15 cellular contexts compared by ENCODE assay signal in genomic region chr14:51236314-51236713, GRCh38. TPM values are rescaled to one million over a fixed set of nuclear protein-coding genes. Genes with fewer than 3 reads are reported as not detected.
DNase-seq lines count a peak whose midpoint lies in the region; ATAC-seq and TF ChIP-seq lines count a peak whose summit lies in the region.
"Had no signal": no experiment of that assay in that cellular context is flagged by ENCODE, and none has a peak within 500 bp of the region (broad histone marks: within the 10 kb centered on the region; RNA-seq: fewer than 3 reads in every experiment).

No MANE protein-coding gene starts in this region.

- H3K27ac ChIP-seq in HL-60 (replicated peaks) (no peak overlapping the region), RWPE1 (no peak overlapping the region)
- H3K27ac ChIP-seq: colonic mucosa, SK-N-MC had no signal

- POLR2A ChIA-PET in RWPE1 (lab: Yijun Ruan, JAX; ENCODE audit: low non-redundant PET) = no interaction called here

- DNase-seq in AML-193 (lab: John Stamatoyannopoulos, UW) (peak; percentile 30 to 38), HL-60 (ENCODE audit: low read depth in 1 of 2, low spot score in 1 of 2) (peak; percentile 30 to 50), RWPE1 (ENCODE audit: low spot score) (peak; percentile 27), fibroblast of the aortic adventitia (ENCODE audit: low read depth) (peak; percentile 19), NCI-H345 treated with DMSO at 0.1 percent for 48 hours (lab: John Stamatoyannopoulos, UW; ENCODE audit: unreplicated experiment) (no peak), mucosa of gallbladder (ENCODE audit: low spot score) (no peak)
- DNase-seq: colonic mucosa; DMS79; naive thymus-derived CD8-positive, alpha-beta T cell; NCI-H2029 treated with DMSO at 0.1 percent for 48 hours had no signal

- CTCF ChIA-PET in RWPE1 (lab: Yijun Ruan, JAX) = no interaction called here

- no peaks in the 10 kb centered on the region for H3K27me3 ChIP-seq in HL-60 (ENCODE audit: insufficient read depth, poor library complexity, severe bottlenecking)
- H3K27me3 ChIP-seq: colonic mucosa had no signal

- H3K4me3 ChIP-seq in HL-60 (replicated peaks; ENCODE audit: insufficient read depth, low read length) = no peak overlapping the region
- no peak overlapping the region for H3K4me3 ChIP-seq in fibroblast of the aortic adventitia (ENCODE audit: low read depth, low read length)
- H3K4me3 ChIP-seq: colonic mucosa, HAP-1, SK-N-MC had no signal

- ATAC-seq in HG03097 (IDR thresholded peaks at IDR 0.05; ENCODE audit: low FRiP score, unreplicated experiment) (no peak), GM21619 (IDR thresholded peaks at IDR 0.05; ENCODE audit: unreplicated experiment) (no peak)
- ATAC-seq: naive thymus-derived CD8-positive, alpha-beta T cell; WTC11 had no signal

- no peak for TF ChIP-seq CTCF in HL-60 (IDR thresholded peaks at IDR 0.05; ENCODE audit: insufficient read depth, low read length)
- no peak for TF ChIP-seq CTCF in RWPE1 (conservative IDR thresholded peaks at IDR 0.05; ENCODE audit: low read depth)
- no peak for TF ChIP-seq CTCF in fibroblast of the aortic adventitia (IDR thresholded peaks at IDR 0.05; ENCODE audit: insufficient read depth, low read length)

RNA-seq across cellular contexts. Expression of gene TMX1, which starts 3.7 kb away (rescaled TPM):
- total RNA-seq in fibroblast of the aortic adventitia (ENCODE audit: low replicate concordance) = 48.5 and 66.0 TPM in 2 replicates
- 31.7 TPM for total RNA-seq in mucosa of gallbladder

Comparison
In these comparisons a context has a peak if more than half of its experiments do, and no peak if none do; other contexts are left out.
1. DNase-seq: peak in AML-193 (2 of 2), HL-60 (2 of 2), RWPE1 (single experiment) and fibroblast of the aortic adventitia (single experiment); none in NCI-H345 treated with DMSO at 0.1 percent for 48 hours (single experiment) and mucosa of gallbladder (single experiment).